Comparison of ENCODE assay signal across 8 cellular contexts in genomic region chr17:41785876-41786226, GRCh38. TPM values are rescaled to one million over a fixed set of nuclear protein-coding genes. Genes with fewer than 3 reads are reported as not detected.
DNase-seq lines count a peak whose midpoint lies in the region; ATAC-seq lines count a peak whose summit lies in the region.

No MANE protein-coding gene starts in this region.

- no peak for ATAC-seq in effector memory CD8-positive, alpha-beta T cell (replicated peaks)
- ATAC-seq in naive B cell (ENCODE audit: low read depth in 2 of 2) = no peak
- no peak for ATAC-seq in HG02588 (IDR thresholded peaks at IDR 0.05; ENCODE audit: unreplicated experiment)

- DNase-seq in DMS79 treated with DMSO at 0.1 percent for 48 hours (lab: John Stamatoyannopoulos, UW) = peak; percentile 57
- peak; percentile 46 to 87 for DNase-seq in NCI-H526 (lab: John Stamatoyannopoulos, UW)
- DNase-seq in effector memory CD8-positive, alpha-beta T cell = no peak
- DNase-seq in naive B cell = no peak
- no peak for DNase-seq in superior temporal gyrus (ENCODE audit: extremely low spot score)
- DNase-seq in hepatic stellate cell (ENCODE audit: low spot score) = no peak
- no peak for DNase-seq in NCI-H446 (lab: John Stamatoyannopoulos, UW)

- no peaks in the 10 kb centered on the region for H3K9me3 Mint-ChIP-seq in effector memory CD8-positive, alpha-beta T cell
- no peaks in the 10 kb centered on the region for H3K9me3 Mint-ChIP-seq in naive B cell

- H3K4me3 Mint-ChIP-seq in effector memory CD8-positive, alpha-beta T cell = peak overlapping the region; percentile 53 to 67
- H3K4me3 Mint-ChIP-seq in naive B cell = peak overlapping the region; percentile 82 to 94 (median 90)

- peaks cover 8 to 12% of the 10 kb centered on the region in 2 donors for H3K4me1 Mint-ChIP-seq in effector memory CD8-positive, alpha-beta T cell (ENCODE audit: low read depth in 2 of 2)
- peaks cover 23 to 54% (median 50%) of the 10 kb centered on the region in 3 donors for H3K4me1 Mint-ChIP-seq in naive B cell

- H3K27me3 Mint-ChIP-seq in effector memory CD8-positive, alpha-beta T cell = peaks cover 34 to 69% of the 10 kb centered on the region in 2 donors
- no peaks in the 10 kb centered on the region for H3K27me3 Mint-ChIP-seq in naive B cell

- no peaks in the 10 kb centered on the region for H3K36me3 Mint-ChIP-seq in effector memory CD8-positive, alpha-beta T cell (ENCODE audit: insufficient read depth)
- H3K36me3 Mint-ChIP-seq in naive B cell = no peaks in the 10 kb centered on the region

- no peak overlapping the region for H3K27ac Mint-ChIP-seq in effector memory CD8-positive, alpha-beta T cell
- peak overlapping the region in 4 of 6 donors; percentile 41 to 86 (median 78) for H3K27ac Mint-ChIP-seq in naive B cell

RNA-seq across cellular contexts. Expression of gene JUP, which starts 0.7 kb away (rescaled TPM):
- polyA plus RNA-seq in naive B cell (ENCODE audit: low read depth in 6 of 6) = 100 to 1,000 TPM in 2 of 6 donors, 10 to 100 TPM in 4; 32.9 to 123 (median 51.0) TPM

RNA-seq across cellular contexts. Expression of gene P3H4, which starts 25.9 kb away (rescaled TPM):
- 1 to 10 TPM in 2 of 6 donors, under 1 TPM in 4; 0.39 to 2.9 (median 0.87) TPM for polyA plus RNA-seq in naive B cell (ENCODE audit: low read depth in 6 of 6)

RNA-seq across cellular contexts. Expression of gene FKBP10, which starts 27.0 kb away (rescaled TPM):
- not detected for polyA plus RNA-seq in naive B cell (ENCODE audit: low read depth in 6 of 6)

RNA-seq across cellular contexts. Expression of gene NT5C3B, which starts 50.2 kb away (rescaled TPM):
- polyA plus RNA-seq in naive B cell (ENCODE audit: low read depth in 6 of 6) = 10 to 100 TPM; 28.9 to 49.8 (median 37.8) TPM

RNA-seq across cellular contexts. Expression of gene HAP1, which starts 51.4 kb away (rescaled TPM):
- polyA plus RNA-seq in naive B cell (ENCODE audit: low read depth in 6 of 6) = not detected

Comparison
In these comparisons a context has a peak if more than half of its experiments do, and no peak if none do; other contexts are left out.
1. DNase-seq: peak in DMS79 treated with DMSO at 0.1 percent for 48 hours (single experiment) and NCI-H526 (2 of 2); none in effector memory CD8-positive, alpha-beta T cell (0 of 3), naive B cell (single experiment), superior temporal gyrus (single experiment), hepatic stellate cell (single experiment) and NCI-H446 (0 of 2).
2. H3K27ac Mint-ChIP-seq: peak in naive B cell (4 of 6); none in effector memory CD8-positive, alpha-beta T cell (0 of 2).